In genomic region chr10:63547628-63548356, GRCh38 we compare ENCODE assay signal across 14 cellular contexts. TPM values are rescaled to one million over a fixed set of nuclear protein-coding genes. Genes with fewer than 3 reads are reported as not detected.
DNase-seq lines count a peak whose midpoint lies in the region; ATAC-seq and TF ChIP-seq lines count a peak whose summit lies in the region.
"Had no signal": no experiment of that assay in that cellular context is flagged by ENCODE, and none has a peak within 500 bp of the region (broad histone marks: within the 10 kb centered on the region; RNA-seq: fewer than 3 reads in every experiment).

No MANE protein-coding gene starts in this region.

- DNase-seq in AG08396 (ENCODE audit: low spot score) (peak; percentile 18), HFFc6 (peak; percentile 44), heart right ventricle (peak in 1 of 2 donors; percentile 17), OCI-M1 (lab: John Stamatoyannopoulos, UW) (no peak), glomerular visceral epithelial cell (ENCODE audit: extremely low spot score) (no peak)
- no peak for DNase-seq in stimulated activated CD4-positive, alpha-beta T cell treated with anti-CD3 and anti-CD28 coated beads, Interleukin-1b, Interleukin-23, amount 100 ng/mL, for 48 hours
- DNase-seq: activated T-cell treated with anti-CD3 and anti-CD28 coated beads, Interleukin-2, amount 50 U/mL, for 4 hours; effector CD8-positive, alpha-beta T cell; naive B cell; NCI-H1105 treated with DMSO at 0.1 percent for 48 hours had no signal

- peaks cover 2 to 46% (median 28%) of the 10 kb centered on the region in 9 donors for H3K4me1 ChIP-seq in heart right ventricle

- H3K27me3 Mint-ChIP-seq in HFFc6 (ENCODE audit: insufficient read depth) = no peaks in the 10 kb centered on the region; the same call in none of the 2 replicates
- H3K27me3 Mint-ChIP-seq: naive B cell had no signal

- intact Hi-C loops in heart right ventricle (cut with DNase I) = no loop called here

- TF ChIP-seq CTCF in HFFc6 (IDR thresholded peaks at IDR 0.05) = no peak
- TF ChIP-seq CTCF in heart right ventricle (IDR thresholded peaks at IDR 0.05) = no peak

- peaks cover 22% of the 10 kb centered on the region; the same call in 1 of the 2 replicates for H3K36me3 Mint-ChIP-seq in HFFc6 (ENCODE audit: low read depth)
- H3K36me3 Mint-ChIP-seq: naive B cell had no signal

- H3K4me3 ChIP-seq in heart right ventricle = no peak overlapping the region

- peak; percentile 70 for ATAC-seq in SK-N-SH treated with all-trans-retinoic acid at 6 μM for 48 hours
- ATAC-seq in heart right ventricle = peak in 6 of 8 donors; percentile 42 to 84 (median 81)
- no peak for ATAC-seq in GM21786 (IDR thresholded peaks at IDR 0.05; ENCODE audit: unreplicated experiment)
- ATAC-seq: activated T-cell treated with anti-CD3 and anti-CD28 coated beads, Interleukin-2, amount 50 U/mL, for 4 hours; sciatic nerve had no signal

- peak overlapping the region; percentile 67 for H3K27ac Mint-ChIP-seq in HFFc6
- H3K27ac Mint-ChIP-seq: naive B cell had no signal

- no peaks in the 10 kb centered on the region for H3K9me3 ChIP-seq in heart right ventricle

- no peak overlapping the region for H3K4me3 Mint-ChIP-seq in HFFc6
- H3K4me3 Mint-ChIP-seq: activated T-cell treated with anti-CD3 and anti-CD28 coated beads, Interleukin-2, amount 50 U/mL, for 4 hours; naive B cell had no signal

- H3K27ac ChIP-seq in heart right ventricle = no peak overlapping the region
- H3K27ac ChIP-seq: C4-2B had no signal

- H3K27me3 ChIP-seq in heart right ventricle = no peaks in the 10 kb centered on the region

- peaks cover 57% of the 10 kb centered on the region for H3K4me1 Mint-ChIP-seq in HFFc6 (ENCODE audit: low read depth)

- WGBS in heart right ventricle, 2 donors = 48 to 55% methylated on average over 2 of the region's 2 CpGs

- H3K9me3 Mint-ChIP-seq in HFFc6 = no peaks in the 10 kb centered on the region; the same call in 1 of the 2 replicates
- H3K9me3 Mint-ChIP-seq: activated T-cell treated with anti-CD3 and anti-CD28 coated beads, Interleukin-2, amount 50 U/mL, for 4 hours; naive B cell had no signal

- peaks cover 0 to 4% (median 0%) of the 10 kb centered on the region in 9 donors for H3K36me3 ChIP-seq in heart right ventricle

TF ChIP-seq in SK-N-SH treated with all-trans-retinoic acid at 6 μM for 48 hours, 23 proteins besides CTCF, POLR2A, EP300 and RAD21:
- TF ChIP-seq ZNF70 (CRISPR knock-in tag; IDR thresholded peaks at IDR 0.05) = peak; percentile 57; the same call in 1 of the 2 replicates
- TF ChIP-seq OSR1 (CRISPR knock-in tag; IDR thresholded peaks at IDR 0.05) = no peak

RNA-seq across cellular contexts. Expression of gene REEP3, which starts 26.6 kb away (rescaled TPM):
- total RNA-seq in HFFc6 (2021; fragmentation: NEBNext Ultra II Directional; extraction: Animal tissue kit (Norgen Biotek cat#: 25700)) = 10 to 100 TPM; 66.0 to 83.2 (median 75.6) TPM
- 10 to 100 TPM; 12.3 to 27.7 (median 18.1) TPM for total RNA-seq in heart right ventricle
- 10 to 100 TPM in 1 of 2 donors, 1 to 10 TPM in 1; 9.9 to 13.7 TPM for polyA plus RNA-seq in heart right ventricle

Comparison
In these comparisons a context has a peak if more than half of its experiments do, and no peak if none do; other contexts are left out.
1. DNase-seq: peak in AG08396 (single experiment) and HFFc6 (single experiment); none in OCI-M1 (single experiment), glomerular visceral epithelial cell (single experiment) and stimulated activated CD4-positive, alpha-beta T cell treated with anti-CD3 and anti-CD28 coated beads, Interleukin-1b, Interleukin-23, amount 100 ng/mL, for 48 hours (single experiment).